Comparison of ENCODE assay signal across 15 cellular contexts in the genomic region with DNA sequence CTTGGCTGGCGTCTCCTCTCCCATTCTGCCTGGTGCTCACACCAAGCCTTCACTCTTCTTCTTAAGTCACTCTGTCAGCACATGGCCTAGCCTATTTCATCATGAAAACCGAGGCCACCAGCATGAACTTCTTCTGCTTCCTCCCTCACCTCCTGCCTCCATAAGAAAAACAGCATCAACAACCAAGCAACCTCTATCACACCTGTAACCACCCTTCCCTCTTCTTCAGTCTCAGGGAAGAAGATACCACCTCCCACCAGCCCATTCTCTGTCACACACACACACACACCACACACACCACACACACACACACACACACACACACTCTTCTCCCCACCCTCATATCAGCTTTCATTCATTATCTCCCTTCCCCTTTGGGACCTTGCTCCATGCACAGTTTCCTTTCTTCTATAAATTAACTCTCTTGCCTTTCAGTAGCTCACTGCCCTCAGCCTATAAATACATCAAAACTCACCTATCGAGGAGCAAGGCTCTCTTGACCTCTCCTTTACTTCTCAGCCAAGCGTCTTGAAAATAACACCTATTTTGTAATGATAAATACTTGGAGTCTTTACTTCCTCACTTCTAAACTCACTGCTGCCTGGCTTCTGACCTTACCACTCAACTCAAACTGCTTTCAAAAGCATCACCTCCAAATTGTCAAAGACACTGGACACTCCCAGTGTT. TPM values are rescaled to one million over a fixed set of nuclear protein-coding genes. Genes with fewer than 3 reads are reported as not detected.
A peak's percentile ranks its signal among the peaks of the same experiment; 100 is the strongest.
DNase-seq lines count a peak whose midpoint lies in the region; ATAC-seq and TF ChIP-seq lines count a peak whose summit lies in the region.
"Had no signal": no experiment of that assay in that cellular context is flagged by ENCODE, and none has a peak within 500 bp of the region (broad histone marks: within the 10 kb centered on the region; RNA-seq: fewer than 3 reads in every experiment).

No MANE protein-coding gene starts in this region.

- no peak for TF ChIP-seq CTCF in activated B cell treated with CpG ODN at 0.5 μM for 24 hours (IDR thresholded peaks at IDR 0.05)

- H3K36me3 Mint-ChIP-seq in activated T-cell treated with anti-CD3 and anti-CD28 coated beads, Interleukin-2, amount 50 U/mL, for 72 hours (ENCODE audit: insufficient read depth in 2 of 2): no peaks in the 10 kb centered on the region
- H3K36me3 Mint-ChIP-seq in activated B cell treated with CpG ODN at 0.5 μM for 24 hours (ENCODE audit: low read depth): no peaks in the 10 kb centered on the region
- no peaks in the 10 kb centered on the region for H3K36me3 Mint-ChIP-seq in stimulated activated effector memory CD8-positive, alpha-beta T cell treated with anti-CD3 and anti-CD28 coated beads, Interleukin-12 subunit alpha, Interleukin-12 subunit beta, amount 100 ng/mL, for 72 hours

- no peaks in the 10 kb centered on the region for H3K9me2 ChIP-seq in Karpas-422 (replicated peaks; ENCODE audit: insufficient read depth, low read length)

- H3K9me3 Mint-ChIP-seq in activated T-cell treated with anti-CD3 and anti-CD28 coated beads, Interleukin-2, amount 50 U/mL, for 72 hours: no peaks in the 10 kb centered on the region
- H3K9me3 Mint-ChIP-seq in activated B cell treated with CpG ODN at 0.5 μM for 24 hours: no peaks in the 10 kb centered on the region
- H3K9me3 Mint-ChIP-seq in stimulated activated effector memory CD8-positive, alpha-beta T cell treated with anti-CD3 and anti-CD28 coated beads, Interleukin-12 subunit alpha, Interleukin-12 subunit beta, amount 100 ng/mL, for 72 hours: no peaks in the 10 kb centered on the region

- H3K36me3 ChIP-seq in Karpas-422 (ENCODE audit: insufficient read depth, low read length): no peaks in the 10 kb centered on the region
- no peaks in the 10 kb centered on the region for H3K36me3 ChIP-seq in H7 (replicated peaks; ENCODE audit: control insufficient read depth, insufficient read depth, low read length)

- peaks cover 38% of the 10 kb centered on the region for H3K4me1 ChIP-seq in Karpas-422 (ENCODE audit: low read length)

- no peak overlapping the region for H3K27ac Mint-ChIP-seq in activated T-cell treated with anti-CD3 and anti-CD28 coated beads, Interleukin-2, amount 50 U/mL, for 72 hours
- H3K27ac Mint-ChIP-seq in activated B cell treated with CpG ODN at 0.5 μM for 24 hours: no peak overlapping the region
- no peak overlapping the region for H3K27ac Mint-ChIP-seq in stimulated activated effector memory CD8-positive, alpha-beta T cell treated with anti-CD3 and anti-CD28 coated beads, Interleukin-12 subunit alpha, Interleukin-12 subunit beta, amount 100 ng/mL, for 72 hours

- H3K27me3 Mint-ChIP-seq in activated T-cell treated with anti-CD3 and anti-CD28 coated beads, Interleukin-2, amount 50 U/mL, for 72 hours (ENCODE audit: low read depth): no peaks in the 10 kb centered on the region
- peaks cover 5% of the 10 kb centered on the region for H3K27me3 Mint-ChIP-seq in activated B cell treated with CpG ODN at 0.5 μM for 24 hours

- peak overlapping the region; percentile 52; the same call in 1 of the 2 replicates for H3K9ac ChIP-seq in Karpas-422 (ENCODE audit: low read length)
- H3K9ac ChIP-seq: KMS-11 had no signal

- H3K4me3 Mint-ChIP-seq in activated T-cell treated with anti-CD3 and anti-CD28 coated beads, Interleukin-2, amount 50 U/mL, for 72 hours: no peak overlapping the region
- no peak overlapping the region for H3K4me3 Mint-ChIP-seq in activated B cell treated with CpG ODN at 0.5 μM for 24 hours
- H3K4me3 Mint-ChIP-seq in stimulated activated effector memory CD8-positive, alpha-beta T cell treated with anti-CD3 and anti-CD28 coated beads, Interleukin-12 subunit alpha, Interleukin-12 subunit beta, amount 100 ng/mL, for 72 hours: no peak overlapping the region

- CTCF ChIA-PET in activated B cell treated with CpG ODN at 0.5 μM for 24 hours (lab: Charles Lee): interaction anchor here (1.1 kb wide), 1 partner anchor 9 kb away, joined by 3 read pairs; no protein-coding TSS in a partner anchor

- peak overlapping the region; percentile 52 for H3K4me2 ChIP-seq in Karpas-422 (ENCODE audit: low read depth, low read length, poor library complexity, severe bottlenecking)
- H3K4me2 ChIP-seq: KMS-11 had no signal

- POLR2A ChIA-PET in activated B cell treated with CpG ODN at 0.5 μM for 24 hours (lab: Charles Lee): interaction anchor here (0.6 to 2.6 kb wide), 4 partner anchors 38 to 101 kb away, joined by 3 to 8 read pairs (median 3); no protein-coding TSS in a partner anchor

- H4K20me1 ChIP-seq in Karpas-422 (ENCODE audit: insufficient read depth, low read depth, low read length): no peaks in the 10 kb centered on the region

- intact Hi-C loops in activated B cell treated with CpG ODN at 0.5 μM for 24 hours (cut with micrococcal nuclease): loop anchor here (2.0 kb wide), 1 partner anchor 38 kb away; no protein-coding TSS in a partner anchor

- H3K79me2 ChIP-seq in Karpas-422 (ENCODE audit: low read length): no peaks in the 10 kb centered on the region

- no peaks in the 10 kb centered on the region for H3K9me3 ChIP-seq in Karpas-422 (ENCODE audit: low read length)

- ATAC-seq in activated T-cell treated with anti-CD3 and anti-CD28 coated beads, Interleukin-2, amount 50 U/mL, for 72 hours (replicated peaks in 1 of 2): peak; percentile 28 to 37
- peak; percentile 25 for ATAC-seq in activated B cell treated with CpG ODN at 0.5 μM for 24 hours (ENCODE audit: low read depth)
- ATAC-seq in stimulated activated effector memory CD8-positive, alpha-beta T cell treated with anti-CD3 and anti-CD28 coated beads, Interleukin-12 subunit alpha, Interleukin-12 subunit beta, amount 100 ng/mL, for 72 hours: peak; percentile 66
- ATAC-seq in HG03432 (IDR thresholded peaks at IDR 0.05; ENCODE audit: unreplicated experiment): no peak
- ATAC-seq in GM19324 (IDR thresholded peaks at IDR 0.05; ENCODE audit: low FRiP score, unreplicated experiment): no peak

- no peak overlapping the region for H2AFZ ChIP-seq in Karpas-422 (ENCODE audit: low read length)

- DNase-seq in activated T-cell treated with anti-CD3 and anti-CD28 coated beads, Interleukin-2, amount 50 U/mL, for 72 hours: peak in 1 of 2 donors; percentile 13
- DNase-seq in activated T-cell treated with anti-CD3 and anti-CD28 coated beads for 4 hours (no peak), Karpas-422 (no peak), activated B cell treated with CpG ODN at 0.5 μM for 24 hours (no peak), H7 (no peak)
- DNase-seq in stimulated activated effector memory CD8-positive, alpha-beta T cell treated with anti-CD3 and anti-CD28 coated beads, Interleukin-12 subunit alpha, Interleukin-12 subunit beta, amount 100 ng/mL, for 72 hours (ENCODE audit: low spot score in 2 of 2): no peak
- DNase-seq: hypothalamus, NCI-H226, SHP77 treated with DMSO at 0.1 percent for 48 hours had no signal

- no peak overlapping the region for H3K4me3 ChIP-seq in Karpas-422 (ENCODE audit: low read length)
- H3K4me3 ChIP-seq in H7 (ENCODE audit: insufficient read depth, low read depth, low read length): no peak overlapping the region
- H3K4me3 ChIP-seq: lung had no signal

- H3K27me3 ChIP-seq in Karpas-422 (ENCODE audit: low read length) (no peaks in the 10 kb centered on the region), H7 (ENCODE audit: control insufficient read depth, insufficient read depth, low read length) (no peaks in the 10 kb centered on the region)

- peak overlapping the region; percentile 72; the same call in 1 of the 2 replicates for H3K27ac ChIP-seq in Karpas-422 (ENCODE audit: low read length)
- H3K27ac ChIP-seq: epithelial cell of prostate, KMS-11, VCaP had no signal

- no peaks in the 10 kb centered on the region for H3K4me1 Mint-ChIP-seq in activated T-cell treated with anti-CD3 and anti-CD28 coated beads, Interleukin-2, amount 50 U/mL, for 72 hours (ENCODE audit: low read depth)
- peaks cover 2% of the 10 kb centered on the region for H3K4me1 Mint-ChIP-seq in activated B cell treated with CpG ODN at 0.5 μM for 24 hours
- H3K4me1 Mint-ChIP-seq in stimulated activated effector memory CD8-positive, alpha-beta T cell treated with anti-CD3 and anti-CD28 coated beads, Interleukin-12 subunit alpha, Interleukin-12 subunit beta, amount 100 ng/mL, for 72 hours: no peaks in the 10 kb centered on the region

RNA-seq across cellular contexts. Expression of a gene that starts 36.5 kb away (rescaled TPM):
- total RNA-seq in activated T-cell treated with anti-CD3 and anti-CD28 coated beads, Interleukin-2, amount 50 U/mL, for 72 hours: 10 to 100 TPM; 18.2 to 21.5 TPM
- 9.2 and 27.2 TPM in 2 replicates for total RNA-seq in Karpas-422 (2014; rRNA removed; shearing (Covaris generic); ENCODE audit: low replicate concordance)
- total RNA-seq in activated B cell treated with CpG ODN at 0.5 μM for 24 hours: 35.2 and 40.4 TPM in 2 replicates
- total RNA-seq in H7 (2014; rRNA removed; shearing (Covaris generic)): 108 and 151 TPM in 2 replicates

Comparison
In these comparisons a context has a peak if more than half of its experiments do, and no peak if none do; other contexts are left out.
1. ATAC-seq: peak in activated T-cell treated with anti-CD3 and anti-CD28 coated beads, Interleukin-2, amount 50 U/mL, for 72 hours (2 of 2), activated B cell treated with CpG ODN at 0.5 μM for 24 hours (single experiment) and stimulated activated effector memory CD8-positive, alpha-beta T cell treated with anti-CD3 and anti-CD28 coated beads, Interleukin-12 subunit alpha, Interleukin-12 subunit beta, amount 100 ng/mL, for 72 hours (single experiment); none in HG03432 (single experiment) and GM19324 (single experiment).